Comparison of ENCODE assay signal across 8 cellular contexts in genomic region chr12:95790912-95791849, GRCh38. TPM values are rescaled to one million over a fixed set of nuclear protein-coding genes. Genes with fewer than 3 reads are reported as not detected.
DNase-seq lines count a peak whose midpoint lies in the region; ATAC-seq and TF ChIP-seq lines count a peak whose summit lies in the region.

No MANE protein-coding gene starts in this region.

- H3K36me3 ChIP-seq in NT2/D1 (ENCODE audit: insufficient read depth, insufficient read length, low read length) (no peaks in the 10 kb centered on the region), body of pancreas (replicated peaks in 1 of 2; ENCODE audit: insufficient read depth in 1 of 2, low read depth in 2 of 2) (no peaks in the 10 kb centered on the region)

- no peak for TF ChIP-seq CTCF in GM13977 (IDR thresholded peaks at IDR 0.05; ENCODE audit: extremely low read depth, insufficient read depth, missing control alignments)
- TF ChIP-seq CTCF in body of pancreas (IDR thresholded peaks at IDR 0.05) = no peak

- in situ Hi-C loops in GM13977 (cut with MboI; ENCODE audit: low pct_unique_long_range_greater_than_20kb, low sequenced_read_pairs, unreplicated experiment) = no loop called here

- intact Hi-C loops in body of pancreas (cut with DNase I) = no loop called here

- peak overlapping the region; percentile 66 for H3K9ac ChIP-seq in NT2/D1 (ENCODE audit: insufficient read length, low read depth)

- H3K27me3 ChIP-seq in NT2/D1 (ENCODE audit: insufficient read depth, insufficient read length) (peaks cover 72% of the 10 kb centered on the region), body of pancreas (no peaks in the 10 kb centered on the region)

- peak; percentile 45 for ATAC-seq in body of pancreas
- ATAC-seq in HG02623 (IDR thresholded peaks at IDR 0.05; ENCODE audit: unreplicated experiment) = no peak
- no peak for ATAC-seq in GM21360 (IDR thresholded peaks at IDR 0.05; ENCODE audit: unreplicated experiment)
- ATAC-seq in HG03520 (IDR thresholded peaks at IDR 0.05; ENCODE audit: unreplicated experiment) = no peak

- 1 to 2% methylated on average over 25 to 32 of the region's 50 CpGs for WGBS in body of pancreas, 2 donors

- H3K4me1 ChIP-seq in NT2/D1 (ENCODE audit: insufficient read depth, insufficient read length) = peaks cover 2% of the 10 kb centered on the region
- peaks cover 38% of the 10 kb centered on the region for H3K4me1 ChIP-seq in body of pancreas

- DNase-seq in GM13977 (ENCODE audit: low spot score) (peak; percentile 28), NT2/D1 (ENCODE audit: low read depth, low spot score) (no peak), body of pancreas (peak; percentile 34 to 56 (median 48)), islet precursor cell (peak; percentile 75)
- DNase-seq in stimulated activated CD4-positive, alpha-beta T cell treated with anti-CD3 and anti-CD28 coated beads, Interleukin-1b, Interleukin-23, amount 100 ng/mL, for 4 hours (ENCODE audit: low read depth in 2 of 2) = peak; percentile 9 to 13

- peak; percentile 18 to 64 (median 59) for TF ChIP-seq POLR2A in body of pancreas (IDR thresholded peaks at IDR 0.05)

- H3K27ac ChIP-seq in body of pancreas = peak overlapping the region; percentile 85 to 95 (median 88)

- peak overlapping the region; percentile 67 for H3K4me3 ChIP-seq in NT2/D1 (ENCODE audit: insufficient read length, low read depth)
- peak overlapping the region; percentile 27 to 76 for H3K4me3 ChIP-seq in body of pancreas

- H3K9me3 ChIP-seq in NT2/D1 (ENCODE audit: insufficient read depth, low read length) = no peaks in the 10 kb centered on the region
- no peaks in the 10 kb centered on the region for H3K9me3 ChIP-seq in body of pancreas

RNA-seq across cellular contexts. Expression of gene NTN4, which starts 0.6 kb away (rescaled TPM):
- 10 to 100 TPM; 47.7 to 62.0 TPM for total RNA-seq in body of pancreas
